21 cellular contexts compared by ENCODE assay signal in the genomic region with DNA sequence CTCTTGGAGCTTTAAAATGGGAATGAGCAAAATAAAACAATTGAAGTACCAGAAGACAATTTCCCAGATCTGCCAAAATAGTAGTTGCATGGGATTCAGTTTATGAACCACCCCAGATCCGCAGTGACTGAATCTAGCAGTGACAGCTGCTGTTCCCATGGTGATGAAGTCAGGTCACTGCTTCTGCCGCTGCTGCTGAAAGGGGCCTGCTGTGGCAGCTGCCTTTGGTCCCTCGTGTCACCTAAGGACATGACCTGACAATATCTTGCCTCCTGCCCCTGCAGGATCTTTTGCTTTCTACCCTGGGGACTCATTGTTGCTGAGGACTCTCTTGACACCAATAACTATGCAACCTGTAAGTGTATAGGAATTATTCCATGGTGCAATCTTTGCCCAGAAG. TPM values are rescaled to one million over a fixed set of nuclear protein-coding genes. Genes with fewer than 3 reads are reported as not detected.
DNase-seq lines count a peak whose midpoint lies in the region; ATAC-seq, FAIRE-seq and TF ChIP-seq lines count a peak whose summit lies in the region.
"Had no signal": no experiment of that assay in that cellular context is flagged by ENCODE, and none has a peak within 500 bp of the region (broad histone marks: within the 10 kb centered on the region; RNA-seq: fewer than 3 reads in every experiment).

No MANE protein-coding gene starts in this region.

- no peaks in the 10 kb centered on the region for H3K36me3 Mint-ChIP-seq in activated naive CD4-positive, alpha-beta T cell treated with anti-CD3 and anti-CD28 coated beads, Interleukin-2, amount 50 U/mL, for 72 hours
- H3K36me3 Mint-ChIP-seq: naive B cell had no signal

- no peak overlapping the region for H3K9ac ChIP-seq in GM12878 (ENCODE audit: control insufficient read depth, insufficient read depth, low read length)

- DNase-seq in NCI-H748 (lab: John Stamatoyannopoulos, UW; ENCODE audit: unreplicated experiment) (peak; percentile 84), NCI-H748 treated with DMSO at 0.1 percent for 48 hours (lab: John Stamatoyannopoulos, UW) (no peak), NCI-H2171 treated with DMSO at 0.1 percent for 48 hours (lab: John Stamatoyannopoulos, UW) (peak; percentile 86), GM12878 (ENCODE audit: low read depth, low spot score) (no peak), dorsolateral prefrontal cortex (no peak)
- no peak for DNase-seq in activated naive CD4-positive, alpha-beta T cell treated with anti-CD3 and anti-CD28 coated beads, Interleukin-2, amount 50 U/mL, for 72 hours (ENCODE audit: low spot score in 2 of 2)
- DNase-seq in activated naive CD4-positive, alpha-beta T cell treated with anti-CD3 and anti-CD28 coated beads, Interleukin-2, amount 50 U/mL, for 16 hours, result no peak
- DNase-seq: activated effector memory CD4-positive, alpha-beta T cell treated with Interleukin-2 at 50 U/mL for 16 hours; cerebellar nuclear complex; left lung; naive B cell; NCI-H1092 treated with DMSO at 0.1 percent for 48 hours; NCI-H510A treated with DMSO at 0.1 percent for 48 hours; stimulated activated CD4-positive, alpha-beta T cell treated with anti-CD3 and anti-CD28 coated beads, Interleukin-15, amount 100 ng/mL, for 24 hours; stimulated activated naive CD8-positive, alpha-beta T cell treated with anti-CD3 and anti-CD28 coated beads, Interleukin-15, Interleukin-2, amounts not matched to agents 100 U/mL and 50 U/mL, for 24 hours; upper lobe of right lung had no signal

- no peak overlapping the region for H3K27ac Mint-ChIP-seq in activated naive CD4-positive, alpha-beta T cell treated with anti-CD3 and anti-CD28 coated beads, Interleukin-2, amount 50 U/mL, for 72 hours
- H3K27ac Mint-ChIP-seq: T-helper 1 cell treated with Interleukin-12 subunit alpha and Interleukin-12 subunit beta and Interleukin-4 antibody, amounts not matched to agents 30 μg/mL and 1 μg/mL, for 36 hours had no signal

- POLR2A ChIA-PET in GM12878 (lab: Charles Lee), result no interaction called here

- H3K9me3 Mint-ChIP-seq in activated naive CD4-positive, alpha-beta T cell treated with anti-CD3 and anti-CD28 coated beads, Interleukin-2, amount 50 U/mL, for 72 hours, result no peaks in the 10 kb centered on the region
- H3K9me3 Mint-ChIP-seq: T-helper 1 cell treated with Interleukin-12 subunit alpha and Interleukin-12 subunit beta and Interleukin-4 antibody, amounts not matched to agents 30 μg/mL and 1 μg/mL, for 36 hours had no signal

- TF ChIP-seq EP300 in GM12878 (IDR thresholded peaks at IDR 0.05; ENCODE audit: borderline replicate concordance in 1 of 2, control insufficient read depth in 1 of 2, low read depth in 2 of 2, low read length in 2 of 2), result no peak

- CTCF ChIA-PET in GM12878 (lab: Yijun Ruan, JAX), result no interaction called here

- intact Hi-C loops in GM12878 (cut with micrococcal nuclease; ENCODE audit: unreplicated experiment), result no loop called here
- intact Hi-C loops in dorsolateral prefrontal cortex (cut with DNase I), result no loop called here

- H3K27me3 ChIP-seq in GM12878 (replicated peaks in 1 of 2; ENCODE audit: control insufficient read depth in 2 of 2, insufficient read depth in 2 of 2, low read length in 1 of 2), result no peaks in the 10 kb centered on the region
- H3K27me3 ChIP-seq in neutrophil, result no peaks in the 10 kb centered on the region
- H3K27me3 ChIP-seq in dorsolateral prefrontal cortex, result no peaks in the 10 kb centered on the region
- H3K27me3 ChIP-seq: left lung, upper lobe of right lung had no signal

- H3K4me3 ChIP-seq in GM12878 (no peak overlapping the region), neutrophil (ENCODE audit: low read depth in 1 of 2, low read length in 1 of 2) (no peak overlapping the region), dorsolateral prefrontal cortex (no peak overlapping the region)
- H3K4me3 ChIP-seq: K562, left lung, upper lobe of right lung had no signal

- SMC1A ChIA-PET in GM12878 (lab: Charles Lee; ENCODE audit: uncharacterized antibody, unreplicated experiment), result interaction anchor here (0.6 to 1.0 kb wide), 2 partner anchors 16 to 1057 kb away, joined by 4 read pairs; no protein-coding TSS in a partner anchor

- TF ChIP-seq CTCF in GM12878 (IDR thresholded peaks at IDR 0.05 in 2 of 3, conservative IDR thresholded peaks at IDR 0.05 in 1 of 3; ENCODE audit: control insufficient read depth in 2 of 3, extremely low read depth in 1 of 3, insufficient read depth in 1 of 3, low read depth in 3 of 3, low read length in 3 of 3) (no peak), neutrophil (IDR thresholded peaks at IDR 0.05) (no peak), dorsolateral prefrontal cortex (IDR thresholded peaks at IDR 0.05 in 54 of 56, conservative IDR thresholded peaks at IDR 0.05 in 2 of 56; ENCODE audit: low read depth in 1 of 56, partially characterized antibody in 56 of 56) (no peak)

- H3K4me1 ChIP-seq in GM12878 (ENCODE audit: control insufficient read depth, insufficient read depth, low read length) (no peaks in the 10 kb centered on the region), neutrophil (ENCODE audit: control insufficient read depth in 1 of 2, insufficient read depth in 1 of 2, low read depth in 1 of 2, low read length in 1 of 2) (peaks cover 52 to 57% of the 10 kb centered on the region in 2 experiments)

- no peaks in the 10 kb centered on the region for H3K79me2 ChIP-seq in GM12878 (ENCODE audit: control insufficient read depth, insufficient read depth, low read length)

- TF ChIP-seq POLR2A in GM12878 (IDR thresholded peaks at IDR 0.05; ENCODE audit: low read depth, low read length), result no peak

- H3K36me3 ChIP-seq in GM12878 (ENCODE audit: control insufficient read depth in 2 of 2, insufficient read depth in 2 of 2, low read length in 1 of 2) (no peaks in the 10 kb centered on the region), neutrophil (no peaks in the 10 kb centered on the region)
- H3K36me3 ChIP-seq: left lung, upper lobe of right lung had no signal

- H4K20me1 ChIP-seq in GM12878 (ENCODE audit: control insufficient read depth, insufficient read depth), result no peaks in the 10 kb centered on the region

- no TSS peak for BruUV-seq in GM12878 (replicated peaks; lab: Mats Ljungman, UMichigan)

- H3K9me3 ChIP-seq in GM12878 (replicated peaks; ENCODE audit: control insufficient read depth, insufficient read depth, low read length) (no peaks in the 10 kb centered on the region), neutrophil (no peaks in the 10 kb centered on the region)
- H3K9me3 ChIP-seq: left lung, upper lobe of right lung had no signal

- in situ Hi-C loops in GM12878 (cut with MboI), result no loop called here

- peak; percentile 16; the same call in 1 of the 3 replicates for ATAC-seq in GM12878
- ATAC-seq in activated naive CD4-positive, alpha-beta T cell treated with anti-CD3 and anti-CD28 coated beads, Interleukin-2, amount 50 U/mL, for 72 hours, result no peak
- ATAC-seq: K562; left lung; stimulated activated naive CD8-positive, alpha-beta T cell treated with anti-CD3 and anti-CD28 coated beads, Interleukin-15, Interleukin-2, amounts not matched to agents 100 U/mL and 50 U/mL, for 24 hours; upper lobe of right lung had no signal

- H2AFZ ChIP-seq in GM12878 (ENCODE audit: control insufficient read depth, low read depth, low read length), result no peak overlapping the region

- FAIRE-seq in GM12878 (lab: Jason Lieb, UNC), result no peak
- FAIRE-seq: A204.1, K562, RCC 7860 had no signal

- H3K27ac ChIP-seq in GM12878 (ENCODE audit: control insufficient read depth, insufficient read depth) (no peak overlapping the region), neutrophil (peak overlapping the region; percentile 95), dorsolateral prefrontal cortex (peak overlapping the region in 8 of 59 donors; percentile 0 to 45 (median 27))
- H3K27ac ChIP-seq: upper lobe of right lung had no signal

- TF ChIP-seq RAD21 in GM12878 (IDR thresholded peaks at IDR 0.05; ENCODE audit: insufficient read depth, low read depth, low read length), result no peak

- 13% methylated on average over 3 of the region's 3 CpGs for WGBS in GM12878 (ENCODE audit: insufficient coverage, insufficient replicate concordance, low lambda C conversion rate, missing lambda C conversion rate)

- no peak overlapping the region for H3K4me2 ChIP-seq in GM12878 (ENCODE audit: control insufficient read depth, insufficient read depth)

- RAD21 ChIA-PET in GM12878 (lab: Charles Lee; ENCODE audit: unreplicated experiment), result interaction anchor here (0.9 to 1.0 kb wide), 2 partner anchors 24 to 33 kb away, joined by 3 to 4 read pairs; no protein-coding TSS in a partner anchor

TF ChIP-seq in GM12878, 131 proteins besides CTCF, POLR2A, EP300 and RAD21 (continues in another document):
- TF ChIP-seq YY1 (IDR thresholded peaks at IDR 0.05; ENCODE audit: low read depth, low read length) (no peak), ZBED1 (IDR thresholded peaks at IDR 0.05; ENCODE audit: borderline replicate concordance) (no peak), RB1 (IDR thresholded peaks at IDR 0.05; ENCODE audit: borderline replicate concordance) (no peak)

RNA-seq across cellular contexts. Expression of a gene that starts 34.3 kb away (rescaled TPM):
- 4.4 and 4.8 TPM in 2 replicates for total RNA-seq in GM12878 (2013; cell fraction: nucleolus; rRNA removed)
- total RNA-seq in GM12878 (2014; rRNA removed) (3.6 and 5.1 TPM in 2 replicates), GM12878 (2014; rRNA removed; fragmentation: Illumina TruSeq; extraction: Trizol) (5.8 and 6.8 TPM in 2 replicates), GM12878 (2021) (3.8 and 4.0 TPM in 2 replicates), dorsolateral prefrontal cortex (100 to 1,000 TPM in 23 of 120 experiments, 10 to 100 TPM in 97; 51.0 to 159 (median 84.2) TPM)
- polyA plus RNA-seq in GM12878 (2011; ENCODE audit: low read depth), result 1.1 TPM
- polyA plus RNA-seq in GM12878 (2011; rRNA removed) (0.80 and 1.4 TPM in 2 replicates), GM12878 (2014; fragmentation: Illumina TruSeq; extraction: Trizol) (4.4 and 6.6 TPM in 2 replicates), GM12878 (2014; fragmentation: Nextera tagmentation; extraction: Ambion mirVana) (1 to 10 TPM; 1.1 to 1.4 TPM), GM12878 (2014; rRNA removed) (2.2 and 3.0 TPM in 2 replicates), GM12878 (2016; fragmentation: Nextera tagmentation; extraction: Ambion mirVana) (1 to 10 TPM in 1 of 2 experiments, under 1 TPM in 1; 0.24 to 1.7 TPM)
- 0.22 and 0.30 TPM in 2 replicates for polyA plus RNA-seq in GM12878 (2011; cell fraction: cytosol; rRNA removed)
- 0.36 and 0.76 TPM in 2 replicates for polyA plus RNA-seq in GM12878 (2011; cell fraction: nucleus; rRNA removed)
- polyA plus RNA-seq in GM12878 (2012), result 1.5 and 2.2 TPM in 2 replicates
- 0.37 and 0.98 TPM in 2 replicates for polyA minus RNA-seq in GM12878 (2011; rRNA and poly(A)+ RNA removed)
- 0.27 and 0.31 TPM in 2 replicates for polyA minus RNA-seq in GM12878 (2011; cell fraction: cytosol; rRNA and poly(A)+ RNA removed)
- polyA minus RNA-seq in GM12878 (2011; cell fraction: nucleus; rRNA and poly(A)+ RNA removed), result 0.73 and 0.96 TPM in 2 replicates
- 1 to 10 TPM; 1.3 to 4.2 TPM for total RNA-seq in activated naive CD4-positive, alpha-beta T cell treated with anti-CD3 and anti-CD28 coated beads, Interleukin-2, amount 50 U/mL, for 72 hours

Comparison
In these comparisons a context has a peak if more than half of its experiments do, and no peak if none do; other contexts are left out.
1. DNase-seq: peak in NCI-H748 (single experiment) and NCI-H2171 treated with DMSO at 0.1 percent for 48 hours (single experiment); none in NCI-H748 treated with DMSO at 0.1 percent for 48 hours (single experiment), GM12878 (single experiment), activated naive CD4-positive, alpha-beta T cell treated with anti-CD3 and anti-CD28 coated beads, Interleukin-2, amount 50 U/mL, for 72 hours (0 of 2), activated naive CD4-positive, alpha-beta T cell treated with anti-CD3 and anti-CD28 coated beads, Interleukin-2, amount 50 U/mL, for 16 hours (single experiment) and dorsolateral prefrontal cortex (0 of 10).
2. RNA of a gene that starts 34.3 kb away (total RNA-seq): 51.0 to 159 TPM in dorsolateral prefrontal cortex; 1.3 to 4.2 TPM in activated naive CD4-positive, alpha-beta T cell treated with anti-CD3 and anti-CD28 coated beads, Interleukin-2, amount 50 U/mL, for 72 hours and 3.6 to 6.8 TPM in GM12878; every median in the first group is over 4 times any median in the second.